1 cellular context compared by ENCODE assay signal in genomic region chr2:191350826-191351225, GRCh38.
TF ChIP-seq lines count a peak whose summit lies in the region.

No MANE protein-coding gene starts in this region.

TF ChIP-seq in HepG2, 621 proteins besides CTCF, POLR2A, EP300 and RAD21 (continued from another document):
- TF ChIP-seq, protein P1, sequence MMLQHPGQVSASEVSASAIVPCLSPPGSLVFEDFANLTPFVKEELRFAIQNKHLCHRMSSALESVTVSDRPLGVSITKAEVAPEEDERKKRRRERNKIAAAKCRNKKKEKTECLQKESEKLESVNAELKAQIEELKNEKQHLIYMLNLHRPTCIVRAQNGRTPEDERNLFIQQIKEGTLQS (CRISPR knock-in tag; IDR thresholded peaks at IDR 0.05), result no peak
- TF ChIP-seq SRY (CRISPR knock-in tag; IDR thresholded peaks at IDR 0.05) (no peak), SAP130 (CRISPR knock-in tag; IDR thresholded peaks at IDR 0.05; ENCODE audit: low read depth) (no peak), ZNF709 (CRISPR knock-in tag; IDR thresholded peaks at IDR 0.05) (no peak)
